ENCODE assay signal across 11 cellular contexts in the genomic region with DNA sequence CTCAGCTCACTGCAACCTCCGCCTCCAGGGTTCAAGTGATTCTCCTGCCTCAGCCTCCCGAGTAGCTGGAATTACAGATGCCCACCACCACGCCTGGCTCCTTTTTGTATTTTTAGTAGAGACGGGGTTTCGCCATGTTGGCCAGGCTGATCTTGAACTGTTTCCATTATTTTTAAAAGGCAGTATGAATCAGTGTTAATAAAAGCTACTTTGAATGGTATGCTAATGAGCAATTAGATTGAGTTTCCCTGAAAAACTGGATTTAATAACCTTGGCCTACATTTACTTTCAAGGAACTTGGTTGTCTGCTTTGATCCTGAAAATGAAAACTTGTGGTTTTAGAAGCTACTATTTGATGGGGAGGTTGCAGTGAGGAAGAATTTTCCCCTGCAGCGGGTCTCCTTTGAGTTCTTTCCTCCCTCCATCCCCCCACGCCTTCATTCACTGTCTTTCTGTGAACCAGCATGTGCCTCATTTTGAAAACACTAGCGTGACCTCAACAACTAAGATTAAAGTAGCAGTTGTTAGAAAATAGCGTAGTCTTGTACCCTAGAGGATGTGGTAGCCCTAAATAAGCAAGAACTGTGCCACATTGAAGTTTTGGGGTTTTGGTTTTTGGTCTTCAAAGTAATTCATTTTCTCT. TPM values are rescaled to one million over a fixed set of nuclear protein-coding genes. Genes with fewer than 3 reads are reported as not detected.
DNase-seq lines count a peak whose midpoint lies in the region; ATAC-seq, FAIRE-seq and TF ChIP-seq lines count a peak whose summit lies in the region.
"Had no signal": no experiment of that assay in that cellular context is flagged by ENCODE, and none has a peak within 500 bp of the region (broad histone marks: within the 10 kb centered on the region; RNA-seq: fewer than 3 reads in every experiment).

No MANE protein-coding gene starts in this region.

- peak overlapping the region; percentile 79 to 91 (median 89) for H3K27ac Mint-ChIP-seq in CD4-positive, alpha-beta memory T cell
- H3K27ac Mint-ChIP-seq in T-cell (peak overlapping the region; percentile 86), Caco-2 (ENCODE audit: unreplicated experiment) (no peak overlapping the region)
- H3K27ac Mint-ChIP-seq in effector memory CD8-positive, alpha-beta T cell, result peak overlapping the region; percentile 78 to 95

- H3K4me1 Mint-ChIP-seq in CD4-positive, alpha-beta memory T cell, result peaks cover 23 to 48% (median 32%) of the 10 kb centered on the region in 4 donors
- H3K4me1 Mint-ChIP-seq in T-cell (peaks cover 32 to 43% (median 38%) of the 10 kb centered on the region in 3 donors), Caco-2 (ENCODE audit: low read depth, unreplicated experiment) (no peaks in the 10 kb centered on the region)
- peaks cover 26 to 37% of the 10 kb centered on the region in 2 donors for H3K4me1 Mint-ChIP-seq in effector memory CD8-positive, alpha-beta T cell (ENCODE audit: low read depth in 2 of 2)

- POLR2A ChIA-PET in CD4-positive, alpha-beta memory T cell (lab: Charles Lee; ENCODE audit: partially characterized antibody), result interaction anchor here (0.5 to 2.7 kb wide), 11 partner anchors 10 to 152 kb away, joined by 3 to 70 read pairs (median 4); a partner anchor contains a TSS
- POLR2A ChIA-PET in T-cell (lab: Charles Lee) (interaction anchor here (0.6 to 2.3 kb wide), 4 partner anchors 16 to 514 kb away, joined by 3 to 9 read pairs (median 5); a partner anchor contains a TSS), A673 (lab: Charles Lee; ENCODE audit: low non-redundant PET) (interaction anchor here (0.8 kb wide), 1 partner anchor 64 kb away, joined by 5 read pairs; no protein-coding TSS in a partner anchor), Caco-2 (lab: Charles Lee) (no interaction called here)

- DNase-seq in CD4-positive, alpha-beta memory T cell, result peak; percentile 68 to 87 (median 82)
- DNase-seq in T-cell (peak in 32 of 34 experiments; percentile 12 to 70 (median 50)), cerebellar nuclear complex (lab: John Stamatoyannopoulos, UW) (no peak), A673 (ENCODE audit: low spot score) (no peak), Caco-2 (no peak), urothelium cell line (ENCODE audit: low spot score) (no peak)
- peak; percentile 34 to 52 (median 38) for DNase-seq in effector memory CD8-positive, alpha-beta T cell
- DNase-seq: C1 segment of cervical spinal cord, PC-3 had no signal

- no peak for TF ChIP-seq CTCF in A673 (conservative IDR thresholded peaks at IDR 0.05; ENCODE audit: low read depth, low read length)
- no peak for TF ChIP-seq CTCF in Caco-2 (IDR thresholded peaks at IDR 0.05; ENCODE audit: insufficient read depth in 1 of 2, low read depth in 1 of 2, low read length in 1 of 2, severe bottlenecking in 1 of 2, unreplicated experiment in 1 of 2)

- H3K9me3 Mint-ChIP-seq in CD4-positive, alpha-beta memory T cell, result no peaks in the 10 kb centered on the region
- H3K9me3 Mint-ChIP-seq in T-cell (no peaks in the 10 kb centered on the region), Caco-2 (ENCODE audit: unreplicated experiment) (no peaks in the 10 kb centered on the region)
- no peaks in the 10 kb centered on the region for H3K9me3 Mint-ChIP-seq in effector memory CD8-positive, alpha-beta T cell

- H3K27me3 ChIP-seq in CD4-positive, alpha-beta memory T cell (ENCODE audit: insufficient read depth, low read length), result no peaks in the 10 kb centered on the region
- H3K27me3 ChIP-seq in A673 (replicated peaks; ENCODE audit: insufficient read depth, low read depth, low read length, poor library complexity) (no peaks in the 10 kb centered on the region), Caco-2 (replicated peaks; ENCODE audit: control insufficient read depth, insufficient read depth, low read length) (no peaks in the 10 kb centered on the region)

- H3K4me3 ChIP-seq in CD4-positive, alpha-beta memory T cell (ENCODE audit: low read length in 2 of 2), result no peak overlapping the region
- no peak overlapping the region for H3K4me3 ChIP-seq in A673 (ENCODE audit: low read depth, low read length, poor library complexity, severe bottlenecking)
- no peak overlapping the region for H3K4me3 ChIP-seq in Caco-2 (ENCODE audit: low read depth, low read length)

- no peaks in the 10 kb centered on the region for H3K27me3 Mint-ChIP-seq in CD4-positive, alpha-beta memory T cell
- H3K27me3 Mint-ChIP-seq in T-cell (no peaks in the 10 kb centered on the region), Caco-2 (ENCODE audit: insufficient read depth, unreplicated experiment) (no peaks in the 10 kb centered on the region)
- no peaks in the 10 kb centered on the region for H3K27me3 Mint-ChIP-seq in effector memory CD8-positive, alpha-beta T cell

- peaks cover 33% of the 10 kb centered on the region for H3K4me1 ChIP-seq in CD4-positive, alpha-beta memory T cell (ENCODE audit: insufficient read depth, low read length)
- H3K4me1 ChIP-seq in A673 (ENCODE audit: insufficient read depth, low read length, poor library complexity, severe bottlenecking) (no peaks in the 10 kb centered on the region), Caco-2 (peaks cover 12% of the 10 kb centered on the region)

- H3K36me3 ChIP-seq in CD4-positive, alpha-beta memory T cell (ENCODE audit: insufficient read depth, low read length), result no peaks in the 10 kb centered on the region
- H3K36me3 ChIP-seq in A673 (ENCODE audit: insufficient read depth, low read length, poor library complexity, severe bottlenecking) (no peaks in the 10 kb centered on the region), Caco-2 (ENCODE audit: control insufficient read depth, insufficient read depth, low read length) (no peaks in the 10 kb centered on the region)

- H3K27ac ChIP-seq in CD4-positive, alpha-beta memory T cell (ENCODE audit: low read depth, low read length), result no peak overlapping the region
- H3K27ac ChIP-seq in A673 (ENCODE audit: low read depth, low read length, poor library complexity, severe bottlenecking), result no peak overlapping the region

- H3K36me3 Mint-ChIP-seq in CD4-positive, alpha-beta memory T cell, result no peaks in the 10 kb centered on the region
- no peaks in the 10 kb centered on the region for H3K36me3 Mint-ChIP-seq in T-cell
- H3K36me3 Mint-ChIP-seq in effector memory CD8-positive, alpha-beta T cell (ENCODE audit: insufficient read depth), result no peaks in the 10 kb centered on the region
- no peaks in the 10 kb centered on the region for H3K36me3 Mint-ChIP-seq in Caco-2 (ENCODE audit: insufficient read depth, unreplicated experiment)

- CTCF ChIA-PET in CD4-positive, alpha-beta memory T cell (lab: Charles Lee; ENCODE audit: partially characterized antibody), result interaction anchor here (0.7 to 2.8 kb wide), 8 partner anchors 12 to 95 kb away, joined by 3 to 16 read pairs (median 4); a partner anchor contains a TSS
- CTCF ChIA-PET in T-cell (lab: Charles Lee), result interaction anchor here in 1 of 2 donors (0.7 to 2.1 kb wide), 2 partner anchors 17 to 38 kb away, joined by 3 to 6 read pairs; a partner anchor contains a TSS
- CTCF ChIA-PET in A673 (lab: Charles Lee), result no interaction called here
- CTCF ChIA-PET in Caco-2 (lab: Charles Lee), result no interaction called here

- peak overlapping the region; percentile 58 to 75 (median 64) for H3K4me3 Mint-ChIP-seq in CD4-positive, alpha-beta memory T cell
- peak overlapping the region; percentile 46 to 74 (median 60) for H3K4me3 Mint-ChIP-seq in T-cell
- peak overlapping the region; percentile 69 to 75 for H3K4me3 Mint-ChIP-seq in effector memory CD8-positive, alpha-beta T cell
- no peak overlapping the region for H3K4me3 Mint-ChIP-seq in Caco-2 (ENCODE audit: unreplicated experiment)

- BruUV-seq in A673 (replicated peaks; lab: Mats Ljungman, UMichigan), result no TSS peak
- BruUV-seq in Caco-2 (replicated peaks; lab: Mats Ljungman, UMichigan), result no TSS peak

- H3K9me3 ChIP-seq in CD4-positive, alpha-beta memory T cell (ENCODE audit: control insufficient read depth in 1 of 2, low read length in 2 of 2), result no peaks in the 10 kb centered on the region
- H3K9me3 ChIP-seq in A673 (ENCODE audit: low read depth, low read length, poor library complexity, severe bottlenecking), result no peaks in the 10 kb centered on the region
- no peaks in the 10 kb centered on the region for H3K9me3 ChIP-seq in Caco-2

- intact Hi-C loops in CD4-positive, alpha-beta memory T cell (cut with micrococcal nuclease), result loop anchor here (1.0 kb wide), 2 partner anchors 18 to 36 kb away; a partner anchor contains a TSS
- intact Hi-C loops in A673 (cut with micrococcal nuclease; ENCODE audit: unreplicated experiment) (no loop called here), Caco-2 (cut with micrococcal nuclease; ENCODE audit: unreplicated experiment) (no loop called here)

- ATAC-seq in GM21576 (IDR thresholded peaks at IDR 0.05; ENCODE audit: unreplicated experiment) (peak; percentile 80), T-cell (replicated peaks in 1 of 4) (peak; percentile 91 to 100 (median 99))
- peak; percentile 100 for ATAC-seq in effector memory CD8-positive, alpha-beta T cell (replicated peaks)
- ATAC-seq: PC-3 had no signal

- FAIRE-seq in urothelium cell line (lab: Jason Lieb, UNC), result no peak
- FAIRE-seq: colon had no signal

RNA-seq across cellular contexts. Expression of a gene that starts 17.8 kb away (rescaled TPM):
- 10 to 100 TPM; 42.9 to 44.7 TPM for total RNA-seq in CD4-positive, alpha-beta memory T cell
- 10 to 100 TPM; 28.8 to 29.7 TPM for polyA plus RNA-seq in CD4-positive, alpha-beta memory T cell
- total RNA-seq in T-cell (10 to 100 TPM; 28.8 to 39.8 (median 35.3) TPM), A673 (2021) (7.6 and 7.9 TPM in 2 replicates), Caco-2 (2022) (5.7 and 6.0 TPM in 2 replicates)

RNA-seq across cellular contexts. Expression of a gene that starts 35.7 kb away (rescaled TPM):
- 100 to 1,000 TPM; 132 to 141 TPM for total RNA-seq in CD4-positive, alpha-beta memory T cell
- 10 to 100 TPM; 40.9 to 45.5 TPM for polyA plus RNA-seq in CD4-positive, alpha-beta memory T cell
- total RNA-seq in T-cell (100 to 1,000 TPM in 2 of 5 donors, 10 to 100 TPM in 3; 69.8 to 144 (median 99.8) TPM), A673 (2021) (26.7 and 36.2 TPM in 2 replicates), Caco-2 (2022) (47.8 and 54.8 TPM in 2 replicates)

Comparison
In these comparisons a context has a peak if more than half of its experiments do, and no peak if none do; other contexts are left out.
1. DNase-seq: peak in CD4-positive, alpha-beta memory T cell (5 of 5), T-cell (32 of 34) and effector memory CD8-positive, alpha-beta T cell (3 of 3); none in cerebellar nuclear complex (0 of 2), A673 (single experiment), Caco-2 (0 of 2) and urothelium cell line (single experiment).
2. Peak in every context shown above with its lines, with median percentiles within 50 percentile points of each other: ATAC-seq.